1 cellular context compared by ENCODE assay signal in the genomic region with DNA sequence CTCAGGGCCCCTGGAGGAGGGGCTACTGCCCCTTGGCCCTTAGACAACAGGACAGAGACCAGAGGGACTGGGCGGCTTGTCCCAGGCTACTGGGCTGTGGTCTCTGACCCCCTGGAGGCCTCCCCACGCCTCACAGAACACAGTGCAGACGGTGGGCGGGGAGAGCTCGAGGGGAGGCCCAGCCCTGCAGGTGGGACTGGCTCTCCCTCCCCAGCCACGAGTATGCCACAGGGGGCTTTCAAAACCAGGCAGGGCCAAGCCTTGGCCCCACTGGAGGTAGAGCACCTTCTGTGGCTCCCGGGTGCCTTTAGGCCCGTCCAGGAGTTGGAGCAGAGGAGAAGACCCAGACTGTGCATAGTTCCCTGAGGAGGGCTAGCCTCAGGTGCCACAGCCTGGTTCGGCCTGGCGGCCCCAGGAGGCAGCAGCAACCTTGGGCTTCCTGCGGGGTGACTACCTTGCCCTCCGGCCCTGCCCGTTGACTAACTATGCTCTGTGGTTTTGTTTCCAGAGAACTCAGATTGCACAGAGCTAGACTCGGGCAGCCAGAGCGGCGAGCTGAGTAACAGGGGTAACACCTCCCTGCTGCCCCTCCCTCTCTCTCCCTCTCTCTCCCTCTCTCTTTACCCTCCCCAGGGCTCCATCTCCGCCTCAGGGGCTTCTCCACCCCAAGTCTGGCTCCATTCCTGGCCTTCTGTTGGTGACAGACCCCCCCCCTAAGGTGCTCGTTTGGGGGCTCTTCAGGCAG.
TF ChIP-seq lines count a peak whose summit lies in the region.

No MANE protein-coding gene starts in this region.

TF ChIP-seq in HepG2, 621 proteins besides CTCF, POLR2A, EP300 and RAD21 (continued from another document and continues in another):
- TF ChIP-seq, protein P1, sequence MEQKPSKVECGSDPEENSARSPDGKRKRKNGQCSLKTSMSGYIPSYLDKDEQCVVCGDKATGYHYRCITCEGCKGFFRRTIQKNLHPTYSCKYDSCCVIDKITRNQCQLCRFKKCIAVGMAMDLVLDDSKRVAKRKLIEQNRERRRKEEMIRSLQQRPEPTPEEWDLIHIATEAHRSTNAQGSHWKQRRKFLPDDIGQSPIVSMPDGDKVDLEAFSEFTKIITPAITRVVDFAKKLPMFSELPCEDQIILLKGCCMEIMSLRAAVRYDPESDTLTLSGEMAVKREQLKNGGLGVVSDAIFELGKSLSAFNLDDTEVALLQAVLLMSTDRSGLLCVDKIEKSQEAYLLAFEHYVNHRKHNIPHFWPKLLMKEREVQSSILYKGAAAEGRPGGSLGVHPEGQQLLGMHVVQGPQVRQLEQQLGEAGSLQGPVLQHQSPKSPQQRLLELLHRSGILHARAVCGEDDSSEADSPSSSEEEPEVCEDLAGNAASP (CRISPR knock-in tag; IDR thresholded peaks at IDR 0.05; ENCODE audit: borderline replicate concordance), result no peak
- TF ChIP-seq SMC3 (IDR thresholded peaks at IDR 0.05; ENCODE audit: low read length) (no peak), ARID2 (CRISPR knock-in tag; IDR thresholded peaks at IDR 0.05; ENCODE audit: borderline replicate concordance) (no peak), CAMTA2 (CRISPR knock-in tag; IDR thresholded peaks at IDR 0.05; ENCODE audit: borderline replicate concordance) (no peak), ZNF232 (CRISPR knock-in tag; IDR thresholded peaks at IDR 0.05; ENCODE audit: borderline replicate concordance) (no peak), HNRNPK (IDR thresholded peaks at IDR 0.05; ENCODE audit: low read depth, low read length, poor library complexity, severe bottlenecking) (no peak), GZF1 (CRISPR knock-in tag; IDR thresholded peaks at IDR 0.05) (no peak), BHLHE40 (IDR thresholded peaks at IDR 0.05; ENCODE audit: low read length) (no peak), RFX3 (CRISPR knock-in tag; IDR thresholded peaks at IDR 0.05) (no peak), PCBP1 (IDR thresholded peaks at IDR 0.05; ENCODE audit: borderline replicate concordance, low read depth, low read length) (no peak), ZMYM3 (CRISPR knock-in tag; IDR thresholded peaks at IDR 0.05) (peak; percentile 44; the same call in 1 of the 2 replicates), ZNF136 (CRISPR knock-in tag; IDR thresholded peaks at IDR 0.05; ENCODE audit: low read depth) (no peak), NCOA1 (CRISPR knock-in tag; IDR thresholded peaks at IDR 0.05) (no peak), ZEB1 (IDR thresholded peaks at IDR 0.05; ENCODE audit: insufficient replicate concordance, low read depth) (no peak)
- TF ChIP-seq, protein P2, sequence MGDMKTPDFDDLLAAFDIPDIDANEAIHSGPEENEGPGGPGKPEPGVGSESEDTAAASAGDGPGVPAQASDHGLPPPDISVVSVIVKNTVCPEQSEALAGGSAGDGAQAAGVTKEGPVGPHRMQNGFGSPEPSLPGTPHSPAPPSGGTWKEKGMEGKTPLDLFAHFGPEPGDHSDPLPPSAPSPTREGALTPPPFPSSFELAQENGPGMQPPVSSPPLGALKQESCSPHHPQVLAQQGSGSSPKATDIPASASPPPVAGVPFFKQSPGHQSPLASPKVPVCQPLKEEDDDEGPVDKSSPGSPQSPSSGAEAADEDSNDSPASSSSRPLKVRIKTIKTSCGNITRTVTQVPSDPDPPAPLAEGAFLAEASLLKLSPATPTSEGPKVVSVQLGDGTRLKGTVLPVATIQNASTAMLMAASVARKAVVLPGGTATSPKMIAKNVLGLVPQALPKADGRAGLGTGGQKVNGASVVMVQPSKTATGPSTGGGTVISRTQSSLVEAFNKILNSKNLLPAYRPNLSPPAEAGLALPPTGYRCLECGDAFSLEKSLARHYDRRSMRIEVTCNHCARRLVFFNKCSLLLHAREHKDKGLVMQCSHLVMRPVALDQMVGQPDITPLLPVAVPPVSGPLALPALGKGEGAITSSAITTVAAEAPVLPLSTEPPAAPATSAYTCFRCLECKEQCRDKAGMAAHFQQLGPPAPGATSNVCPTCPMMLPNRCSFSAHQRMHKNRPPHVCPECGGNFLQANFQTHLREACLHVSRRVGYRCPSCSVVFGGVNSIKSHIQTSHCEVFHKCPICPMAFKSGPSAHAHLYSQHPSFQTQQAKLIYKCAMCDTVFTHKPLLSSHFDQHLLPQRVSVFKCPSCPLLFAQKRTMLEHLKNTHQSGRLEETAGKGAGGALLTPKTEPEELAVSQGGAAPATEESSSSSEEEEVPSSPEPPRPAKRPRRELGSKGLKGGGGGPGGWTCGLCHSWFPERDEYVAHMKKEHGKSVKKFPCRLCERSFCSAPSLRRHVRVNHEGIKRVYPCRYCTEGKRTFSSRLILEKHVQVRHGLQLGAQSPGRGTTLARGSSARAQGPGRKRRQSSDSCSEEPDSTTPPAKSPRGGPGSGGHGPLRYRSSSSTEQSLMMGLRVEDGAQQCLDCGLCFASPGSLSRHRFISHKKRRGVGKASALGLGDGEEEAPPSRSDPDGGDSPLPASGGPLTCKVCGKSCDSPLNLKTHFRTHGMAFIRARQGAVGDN (CRISPR knock-in tag; IDR thresholded peaks at IDR 0.05), result peak; percentile 39; the same call in 1 of the 2 replicates
- TF ChIP-seq, protein P3, sequence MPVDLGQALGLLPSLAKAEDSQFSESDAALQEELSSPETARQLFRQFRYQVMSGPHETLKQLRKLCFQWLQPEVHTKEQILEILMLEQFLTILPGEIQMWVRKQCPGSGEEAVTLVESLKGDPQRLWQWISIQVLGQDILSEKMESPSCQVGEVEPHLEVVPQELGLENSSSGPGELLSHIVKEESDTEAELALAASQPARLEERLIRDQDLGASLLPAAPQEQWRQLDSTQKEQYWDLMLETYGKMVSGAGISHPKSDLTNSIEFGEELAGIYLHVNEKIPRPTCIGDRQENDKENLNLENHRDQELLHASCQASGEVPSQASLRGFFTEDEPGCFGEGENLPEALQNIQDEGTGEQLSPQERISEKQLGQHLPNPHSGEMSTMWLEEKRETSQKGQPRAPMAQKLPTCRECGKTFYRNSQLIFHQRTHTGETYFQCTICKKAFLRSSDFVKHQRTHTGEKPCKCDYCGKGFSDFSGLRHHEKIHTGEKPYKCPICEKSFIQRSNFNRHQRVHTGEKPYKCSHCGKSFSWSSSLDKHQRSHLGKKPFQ (CRISPR knock-in tag; IDR thresholded peaks at IDR 0.05; ENCODE audit: insufficient replicate concordance), result no peak
- TF ChIP-seq, protein P4, sequence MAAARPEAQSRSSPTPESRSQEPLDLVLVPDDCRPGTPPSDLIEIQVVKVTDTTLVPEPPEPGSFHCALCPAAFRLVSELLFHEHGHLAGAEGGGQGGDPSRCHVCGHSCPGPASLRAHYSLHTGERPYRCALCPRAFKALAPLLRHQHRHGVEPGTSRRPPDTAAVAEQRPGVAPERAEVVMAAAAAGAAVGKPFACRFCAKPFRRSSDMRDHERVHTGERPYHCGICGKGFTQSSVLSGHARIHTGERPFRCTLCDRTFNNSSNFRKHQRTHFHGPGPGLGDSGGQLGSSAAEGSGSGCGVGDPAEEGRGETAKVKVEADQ (CRISPR knock-in tag; IDR thresholded peaks at IDR 0.05; ENCODE audit: borderline replicate concordance), result 0 out of 2 replicates have a peak, but pooled peaks have one; percentile 7
- TF ChIP-seq, protein P5, sequence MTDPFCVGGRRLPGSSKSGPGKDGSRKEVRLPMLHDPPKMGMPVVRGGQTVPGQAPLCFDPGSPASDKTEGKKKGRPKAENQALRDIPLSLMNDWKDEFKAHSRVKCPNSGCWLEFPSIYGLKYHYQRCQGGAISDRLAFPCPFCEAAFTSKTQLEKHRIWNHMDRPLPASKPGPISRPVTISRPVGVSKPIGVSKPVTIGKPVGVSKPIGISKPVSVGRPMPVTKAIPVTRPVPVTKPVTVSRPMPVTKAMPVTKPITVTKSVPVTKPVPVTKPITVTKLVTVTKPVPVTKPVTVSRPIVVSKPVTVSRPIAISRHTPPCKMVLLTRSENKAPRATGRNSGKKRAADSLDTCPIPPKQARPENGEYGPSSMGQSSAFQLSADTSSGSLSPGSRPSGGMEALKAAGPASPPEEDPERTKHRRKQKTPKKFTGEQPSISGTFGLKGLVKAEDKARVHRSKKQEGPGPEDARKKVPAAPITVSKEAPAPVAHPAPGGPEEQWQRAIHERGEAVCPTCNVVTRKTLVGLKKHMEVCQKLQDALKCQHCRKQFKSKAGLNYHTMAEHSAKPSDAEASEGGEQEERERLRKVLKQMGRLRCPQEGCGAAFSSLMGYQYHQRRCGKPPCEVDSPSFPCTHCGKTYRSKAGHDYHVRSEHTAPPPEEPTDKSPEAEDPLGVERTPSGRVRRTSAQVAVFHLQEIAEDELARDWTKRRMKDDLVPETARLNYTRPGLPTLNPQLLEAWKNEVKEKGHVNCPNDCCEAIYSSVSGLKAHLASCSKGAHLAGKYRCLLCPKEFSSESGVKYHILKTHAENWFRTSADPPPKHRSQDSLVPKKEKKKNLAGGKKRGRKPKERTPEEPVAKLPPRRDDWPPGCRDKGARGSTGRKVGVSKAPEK (CRISPR knock-in tag; IDR thresholded peaks at IDR 0.05; ENCODE audit: borderline replicate concordance), result no peak
- TF ChIP-seq, protein P6, sequence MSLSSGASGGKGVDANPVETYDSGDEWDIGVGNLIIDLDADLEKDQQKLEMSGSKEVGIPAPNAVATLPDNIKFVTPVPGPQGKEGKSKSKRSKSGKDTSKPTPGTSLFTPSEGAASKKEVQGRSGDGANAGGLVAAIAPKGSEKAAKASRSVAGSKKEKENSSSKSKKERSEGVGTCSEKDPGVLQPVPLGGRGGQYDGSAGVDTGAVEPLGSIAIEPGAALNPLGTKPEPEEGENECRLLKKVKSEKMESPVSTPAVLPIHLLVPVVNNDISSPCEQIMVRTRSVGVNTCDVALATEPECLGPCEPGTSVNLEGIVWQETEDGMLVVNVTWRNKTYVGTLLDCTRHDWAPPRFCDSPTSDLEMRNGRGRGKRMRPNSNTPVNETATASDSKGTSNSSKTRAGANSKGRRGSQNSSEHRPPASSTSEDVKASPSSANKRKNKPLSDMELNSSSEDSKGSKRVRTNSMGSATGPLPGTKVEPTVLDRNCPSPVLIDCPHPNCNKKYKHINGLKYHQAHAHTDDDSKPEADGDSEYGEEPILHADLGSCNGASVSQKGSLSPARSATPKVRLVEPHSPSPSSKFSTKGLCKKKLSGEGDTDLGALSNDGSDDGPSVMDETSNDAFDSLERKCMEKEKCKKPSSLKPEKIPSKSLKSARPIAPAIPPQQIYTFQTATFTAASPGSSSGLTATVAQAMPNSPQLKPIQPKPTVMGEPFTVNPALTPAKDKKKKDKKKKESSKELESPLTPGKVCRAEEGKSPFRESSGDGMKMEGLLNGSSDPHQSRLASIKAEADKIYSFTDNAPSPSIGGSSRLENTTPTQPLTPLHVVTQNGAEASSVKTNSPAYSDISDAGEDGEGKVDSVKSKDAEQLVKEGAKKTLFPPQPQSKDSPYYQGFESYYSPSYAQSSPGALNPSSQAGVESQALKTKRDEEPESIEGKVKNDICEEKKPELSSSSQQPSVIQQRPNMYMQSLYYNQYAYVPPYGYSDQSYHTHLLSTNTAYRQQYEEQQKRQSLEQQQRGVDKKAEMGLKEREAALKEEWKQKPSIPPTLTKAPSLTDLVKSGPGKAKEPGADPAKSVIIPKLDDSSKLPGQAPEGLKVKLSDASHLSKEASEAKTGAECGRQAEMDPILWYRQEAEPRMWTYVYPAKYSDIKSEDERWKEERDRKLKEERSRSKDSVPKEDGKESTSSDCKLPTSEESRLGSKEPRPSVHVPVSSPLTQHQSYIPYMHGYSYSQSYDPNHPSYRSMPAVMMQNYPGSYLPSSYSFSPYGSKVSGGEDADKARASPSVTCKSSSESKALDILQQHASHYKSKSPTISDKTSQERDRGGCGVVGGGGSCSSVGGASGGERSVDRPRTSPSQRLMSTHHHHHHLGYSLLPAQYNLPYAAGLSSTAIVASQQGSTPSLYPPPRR (CRISPR knock-in tag; IDR thresholded peaks at IDR 0.05; ENCODE audit: borderline replicate concordance), result peak; percentile 18; the same call in 1 of the 2 replicates
- TF ChIP-seq, protein P7, sequence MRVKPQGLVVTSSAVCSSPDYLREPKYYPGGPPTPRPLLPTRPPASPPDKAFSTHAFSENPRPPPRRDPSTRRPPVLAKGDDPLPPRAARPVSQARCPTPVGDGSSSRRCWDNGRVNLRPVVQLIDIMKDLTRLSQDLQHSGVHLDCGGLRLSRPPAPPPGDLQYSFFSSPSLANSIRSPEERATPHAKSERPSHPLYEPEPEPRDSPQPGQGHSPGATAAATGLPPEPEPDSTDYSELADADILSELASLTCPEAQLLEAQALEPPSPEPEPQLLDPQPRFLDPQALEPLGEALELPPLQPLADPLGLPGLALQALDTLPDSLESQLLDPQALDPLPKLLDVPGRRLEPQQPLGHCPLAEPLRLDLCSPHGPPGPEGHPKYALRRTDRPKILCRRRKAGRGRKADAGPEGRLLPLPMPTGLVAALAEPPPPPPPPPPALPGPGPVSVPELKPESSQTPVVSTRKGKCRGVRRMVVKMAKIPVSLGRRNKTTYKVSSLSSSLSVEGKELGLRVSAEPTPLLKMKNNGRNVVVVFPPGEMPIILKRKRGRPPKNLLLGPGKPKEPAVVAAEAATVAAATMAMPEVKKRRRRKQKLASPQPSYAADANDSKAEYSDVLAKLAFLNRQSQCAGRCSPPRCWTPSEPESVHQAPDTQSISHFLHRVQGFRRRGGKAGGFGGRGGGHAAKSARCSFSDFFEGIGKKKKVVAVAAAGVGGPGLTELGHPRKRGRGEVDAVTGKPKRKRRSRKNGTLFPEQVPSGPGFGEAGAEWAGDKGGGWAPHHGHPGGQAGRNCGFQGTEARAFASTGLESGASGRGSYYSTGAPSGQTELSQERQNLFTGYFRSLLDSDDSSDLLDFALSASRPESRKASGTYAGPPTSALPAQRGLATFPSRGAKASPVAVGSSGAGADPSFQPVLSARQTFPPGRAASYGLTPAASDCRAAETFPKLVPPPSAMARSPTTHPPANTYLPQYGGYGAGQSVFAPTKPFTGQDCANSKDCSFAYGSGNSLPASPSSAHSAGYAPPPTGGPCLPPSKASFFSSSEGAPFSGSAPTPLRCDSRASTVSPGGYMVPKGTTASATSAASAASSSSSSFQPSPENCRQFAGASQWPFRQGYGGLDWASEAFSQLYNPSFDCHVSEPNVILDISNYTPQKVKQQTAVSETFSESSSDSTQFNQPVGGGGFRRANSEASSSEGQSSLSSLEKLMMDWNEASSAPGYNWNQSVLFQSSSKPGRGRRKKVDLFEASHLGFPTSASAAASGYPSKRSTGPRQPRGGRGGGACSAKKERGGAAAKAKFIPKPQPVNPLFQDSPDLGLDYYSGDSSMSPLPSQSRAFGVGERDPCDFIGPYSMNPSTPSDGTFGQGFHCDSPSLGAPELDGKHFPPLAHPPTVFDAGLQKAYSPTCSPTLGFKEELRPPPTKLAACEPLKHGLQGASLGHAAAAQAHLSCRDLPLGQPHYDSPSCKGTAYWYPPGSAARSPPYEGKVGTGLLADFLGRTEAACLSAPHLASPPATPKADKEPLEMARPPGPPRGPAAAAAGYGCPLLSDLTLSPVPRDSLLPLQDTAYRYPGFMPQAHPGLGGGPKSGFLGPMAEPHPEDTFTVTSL (CRISPR knock-in tag; IDR thresholded peaks at IDR 0.05; ENCODE audit: borderline replicate concordance), result no peak
